11 cellular contexts compared by ENCODE assay signal in the genomic region with DNA sequence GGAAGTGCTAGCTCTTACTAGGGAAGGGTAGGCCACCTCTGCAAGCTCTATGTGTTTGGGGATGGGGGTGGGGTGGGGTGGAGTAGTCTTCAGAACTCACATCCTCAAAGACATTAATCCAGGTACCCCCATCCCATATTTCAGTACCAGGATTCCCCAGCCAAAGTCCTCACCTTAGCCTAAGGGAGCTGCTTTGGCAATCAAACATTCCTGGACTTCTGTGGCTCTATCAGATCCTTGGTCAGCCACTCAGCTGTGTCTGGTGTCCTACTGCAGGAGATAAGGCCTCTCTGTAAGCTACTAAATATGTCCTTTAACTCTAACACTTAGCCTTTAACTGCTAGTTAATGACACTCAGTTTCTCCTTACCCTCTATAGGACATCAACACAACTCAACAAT. TPM values are rescaled to one million over a fixed set of nuclear protein-coding genes. Genes with fewer than 3 reads are reported as not detected.
"Had no signal": no experiment of that assay in that cellular context is flagged by ENCODE, and none has a peak within 500 bp of the region (broad histone marks: within the 10 kb centered on the region; RNA-seq: fewer than 3 reads in every experiment).

No MANE protein-coding gene starts in this region.

- H3K4me3 ChIP-seq: GM23248, HAP-1 had no signal

- H2AFZ ChIP-seq: GM23248 had no signal

- H3K9me3 ChIP-seq: HAP-1 had no signal

- H3K36me3 ChIP-seq: HAP-1 had no signal

- H3K27ac ChIP-seq: GM23248, KMS-11 had no signal

- DNase-seq: GM23248, H7, HFFc6, IMR-90, KBM-7 had no signal

- H3K4me2 ChIP-seq: KMS-11 had no signal

- H3K4me1 ChIP-seq: HAP-1 had no signal

- ATAC-seq: HCT116 had no signal

- H3K9ac ChIP-seq: GM23248, KMS-11 had no signal

- FAIRE-seq: HTR-8/SVneo had no signal

RNA-seq across cellular contexts. Expression of a gene that starts 26.9 kb away (rescaled TPM):
- total RNA-seq: GM23248, H4, H7, HFFc6, HT-29, IMR-90 had no signal
- polyA plus RNA-seq: GM23248, IMR-90 had no signal
